ENCODE assay signal across 9 cellular contexts in genomic region chr11:1073261-1073724, GRCh38. TPM values are rescaled to one million over a fixed set of nuclear protein-coding genes. Genes with fewer than 3 reads are reported as not detected.
DNase-seq lines count a peak whose midpoint lies in the region; ATAC-seq and TF ChIP-seq lines count a peak whose summit lies in the region.
"Had no signal": no experiment of that assay in that cellular context is flagged by ENCODE, and none has a peak within 500 bp of the region (broad histone marks: within the 10 kb centered on the region; RNA-seq: fewer than 3 reads in every experiment).

No MANE protein-coding gene starts in this region.

- H3K9me3 Mint-ChIP-seq in stimulated activated naive B cell treated with anti-CD40 and anti-IgM and Interleukin-4, amounts not matched to agents 10 μg/mL and 1 μg/mL and 100 μg/mL, for 72 hours: peaks cover 0 to 5% of the 10 kb centered on the region in 2 donors

- H4K20me1 ChIP-seq in BLaER1: no peaks in the 10 kb centered on the region

- no peak overlapping the region for H3K27ac Mint-ChIP-seq in stimulated activated naive B cell treated with anti-CD40 and anti-IgM and Interleukin-4, amounts not matched to agents 10 μg/mL and 1 μg/mL and 100 μg/mL, for 72 hours

- peaks cover 19 to 36% of the 10 kb centered on the region in 2 donors for H3K27me3 Mint-ChIP-seq in stimulated activated naive B cell treated with anti-CD40 and anti-IgM and Interleukin-4, amounts not matched to agents 10 μg/mL and 1 μg/mL and 100 μg/mL, for 72 hours

- H3K4me3 Mint-ChIP-seq in stimulated activated naive B cell treated with anti-CD40 and anti-IgM and Interleukin-4, amounts not matched to agents 10 μg/mL and 1 μg/mL and 100 μg/mL, for 72 hours: no peak overlapping the region

- H3K4me3 ChIP-seq in BLaER1 (no peak overlapping the region), NB4 (ENCODE audit: low read depth, low read length) (no peak overlapping the region)

- TF ChIP-seq CTCF in NB4 (IDR thresholded peaks at IDR 0.05; ENCODE audit: low read depth, low read length): no peak

- 0 out of 2 replicates have a peak overlapping the region, but pooled peaks have one; percentile 43 for H3K9ac ChIP-seq in BLaER1

- H3K27ac ChIP-seq in BLaER1: peak overlapping the region; percentile 59; the same call in 1 of the 2 replicates

- no peaks in the 10 kb centered on the region for H3K36me3 Mint-ChIP-seq in stimulated activated naive B cell treated with anti-CD40 and anti-IgM and Interleukin-4, amounts not matched to agents 10 μg/mL and 1 μg/mL and 100 μg/mL, for 72 hours

- H3K27me3 ChIP-seq in BLaER1: no peaks in the 10 kb centered on the region

- H3K4me1 Mint-ChIP-seq in stimulated activated naive B cell treated with anti-CD40 and anti-IgM and Interleukin-4, amounts not matched to agents 10 μg/mL and 1 μg/mL and 100 μg/mL, for 72 hours: no peaks in the 10 kb centered on the region

- H3K9me3 ChIP-seq in BLaER1: no peaks in the 10 kb centered on the region

- no peak for ATAC-seq in stimulated activated naive B cell treated with anti-CD40 and anti-IgM and Interleukin-4, amounts not matched to agents 10 μg/mL and 1 μg/mL and 100 μg/mL, for 72 hours (replicated peaks)
- ATAC-seq in HG02642 (IDR thresholded peaks at IDR 0.05; ENCODE audit: poor library complexity, unreplicated experiment) (no peak), HG03354 (IDR thresholded peaks at IDR 0.05; ENCODE audit: poor library complexity, severe bottlenecking, unreplicated experiment) (no peak)

- H3K4me1 ChIP-seq in BLaER1: peaks cover 17% of the 10 kb centered on the region

- no peaks in the 10 kb centered on the region for H3K36me3 ChIP-seq in BLaER1

- no peak for TF ChIP-seq POLR2A in NB4 (IDR thresholded peaks at IDR 0.05; ENCODE audit: extremely low read depth, insufficient read length)

- DNase-seq in NB4 (ENCODE audit: low read depth) (peak; percentile 32), dermis blood vessel endothelial cell (peak; percentile 78), mucosa of gallbladder (ENCODE audit: low spot score) (peak; percentile 78)
- DNase-seq in effector CD4-positive, alpha-beta T cell: no peak
- no peak for DNase-seq in stimulated activated naive B cell treated with anti-CD40 and anti-IgM and Interleukin-4, amounts not matched to agents 10 μg/mL and 1 μg/mL and 100 μg/mL, for 72 hours
- DNase-seq: NCI-H510A treated with DMSO at 0.1 percent for 48 hours had no signal

- peak overlapping the region; percentile 43 for H3K4me2 ChIP-seq in BLaER1

RNA-seq across cellular contexts. Expression of gene MUC2, which starts 1.4 kb away (rescaled TPM):
- total RNA-seq in dermis blood vessel endothelial cell (not detected in 2 replicates), mucosa of gallbladder (0.26 TPM)

RNA-seq across cellular contexts. Expression of gene MUC6, which starts 36.8 kb away (rescaled TPM):
- total RNA-seq in dermis blood vessel endothelial cell (not detected in 2 replicates), mucosa of gallbladder (173 TPM)

Comparison
In these comparisons a context has a peak if more than half of its experiments do, and no peak if none do; other contexts are left out.
1. DNase-seq: peak in NB4 (single experiment), dermis blood vessel endothelial cell (single experiment) and mucosa of gallbladder (single experiment); none in effector CD4-positive, alpha-beta T cell (single experiment) and stimulated activated naive B cell treated with anti-CD40 and anti-IgM and Interleukin-4, amounts not matched to agents 10 μg/mL and 1 μg/mL and 100 μg/mL, for 72 hours (single experiment).
2. RNA of gene MUC6, which starts 36.8 kb away (total RNA-seq): 173 TPM in mucosa of gallbladder (single experiment); not detected in dermis blood vessel endothelial cell; every median in the first group is over 100 times any median in the second.